18 cellular contexts compared by ENCODE assay signal in genomic region chr13:99955107-99955746, GRCh38. TPM values are rescaled to one million over a fixed set of nuclear protein-coding genes. Genes with fewer than 3 reads are reported as not detected.
DNase-seq lines count a peak whose midpoint lies in the region; ATAC-seq and TF ChIP-seq lines count a peak whose summit lies in the region.
"Had no signal": no experiment of that assay in that cellular context is flagged by ENCODE, and none has a peak within 500 bp of the region (broad histone marks: within the 10 kb centered on the region; RNA-seq: fewer than 3 reads in every experiment).

No MANE protein-coding gene starts in this region.

- no peak for TF ChIP-seq CTCF in brain (conservative IDR thresholded peaks at IDR 0.05)

- no peak overlapping the region for H3K9ac ChIP-seq in HUES6 (ENCODE audit: low read length)

- CTCF ChIA-PET in activated CD4-positive, alpha-beta T cell treated with anti-CD3 and anti-CD28 coated beads for 36 hours (lab: Charles Lee) = interaction anchor here (0.8 to 1.6 kb wide), 3 partner anchors 135 to 504 kb away, joined by 3 to 6 read pairs (median 3); no protein-coding TSS in a partner anchor

- peaks cover 84% of the 10 kb centered on the region for H3K27me3 ChIP-seq in HUES6 (ENCODE audit: control insufficient read depth, insufficient read depth, low read length)

- peak; percentile 82 for DNase-seq in posterior vena cava (ENCODE audit: low spot score)
- DNase-seq in activated CD8-positive, alpha-beta memory T cell treated with anti-CD3 and anti-CD28 coated beads, Interleukin-2, amount 50 U/mL, for 48 hours = no peak
- DNase-seq in immature natural killer cell = no peak
- no peak for DNase-seq in activated CD4-positive, alpha-beta T cell treated with anti-CD3 and anti-CD28 coated beads for 36 hours
- DNase-seq: head of caudate nucleus; KBM-7; naive thymus-derived CD8-positive, alpha-beta T cell; NCI-H1105; NCI-H748 treated with DMSO at 0.1 percent for 48 hours; Peyer's patch; stimulated activated CD4-positive, alpha-beta T cell treated with anti-CD3 and anti-CD28 coated beads, Interleukin-1b, Interleukin-23, amount 100 ng/mL, for 48 hours had no signal

- H3K4me1 ChIP-seq in HUES6 (ENCODE audit: control insufficient read depth, insufficient read depth, low read length) = peaks cover 37% of the 10 kb centered on the region

- H3K36me3 ChIP-seq in HUES6 (ENCODE audit: control insufficient read depth, insufficient read depth, low read length) = no peaks in the 10 kb centered on the region
- H3K36me3 ChIP-seq: Peyer's patch, thoracic aorta had no signal

- peak overlapping the region; percentile 88 for H3K4me3 ChIP-seq in HUES6 (ENCODE audit: low read depth, low read length)
- H3K4me3 ChIP-seq in iPS-18c (ENCODE audit: insufficient read depth, low read depth, low read length) = peak overlapping the region; percentile 70; the same call in 1 of the 2 replicates

- H3K4me3 Mint-ChIP-seq in brain = peak overlapping the region in 4 of 5 experiments; percentile 85 to 90 (median 86)
- H3K4me3 Mint-ChIP-seq in immature natural killer cell = no peak overlapping the region
- no peak overlapping the region for H3K4me3 Mint-ChIP-seq in activated CD4-positive, alpha-beta T cell treated with anti-CD3 and anti-CD28 coated beads for 36 hours

- no peak overlapping the region for H3K27ac ChIP-seq in HUES6 (ENCODE audit: low read depth, low read length)
- H3K27ac ChIP-seq: HL-60, Peyer's patch, thoracic aorta had no signal

- no peak for ATAC-seq in HG03439 (IDR thresholded peaks at IDR 0.05; ENCODE audit: unreplicated experiment)
- no peak for ATAC-seq in activated CD4-positive, alpha-beta T cell treated with anti-CD3 and anti-CD28 coated beads for 36 hours

- H3K9me3 ChIP-seq in HUES6 (ENCODE audit: control insufficient read depth, insufficient read depth, low read depth, low read length) (no peaks in the 10 kb centered on the region), iPS-18c (ENCODE audit: control insufficient read depth, insufficient read depth, low read length) (no peaks in the 10 kb centered on the region)
- H3K9me3 ChIP-seq: Peyer's patch, thoracic aorta had no signal

- peak overlapping the region in 4 of 5 experiments; percentile 87 to 95 (median 92) for H3K27ac Mint-ChIP-seq in brain
- no peak overlapping the region for H3K27ac Mint-ChIP-seq in immature natural killer cell
- no peak overlapping the region for H3K27ac Mint-ChIP-seq in activated CD4-positive, alpha-beta T cell treated with anti-CD3 and anti-CD28 coated beads for 36 hours

- peaks cover 0 to 5% (median 0%) of the 10 kb centered on the region in 5 experiments for H3K9me3 Mint-ChIP-seq in brain
- peaks cover 0 to 6% (median 0%) of the 10 kb centered on the region in 6 donors for H3K9me3 Mint-ChIP-seq in immature natural killer cell
- no peaks in the 10 kb centered on the region for H3K9me3 Mint-ChIP-seq in activated CD4-positive, alpha-beta T cell treated with anti-CD3 and anti-CD28 coated beads for 36 hours (ENCODE audit: low read depth)

- POLR2A ChIA-PET in activated CD4-positive, alpha-beta T cell treated with anti-CD3 and anti-CD28 coated beads for 36 hours (lab: Charles Lee) = no interaction called here

- H3K27me3 Mint-ChIP-seq in brain (peaks cover 89% of the 10 kb centered on the region), immature natural killer cell (ENCODE audit: low read depth in 3 of 3) (peaks cover 37 to 53% (median 48%) of the 10 kb centered on the region in 3 donors)
- H3K27me3 Mint-ChIP-seq in activated CD4-positive, alpha-beta T cell treated with anti-CD3 and anti-CD28 coated beads for 36 hours = peaks cover 72% of the 10 kb centered on the region

- H3K4me1 Mint-ChIP-seq in brain (peaks cover 60% of the 10 kb centered on the region), immature natural killer cell (peaks cover 6 to 13% of the 10 kb centered on the region in 2 donors)
- peaks cover 28% of the 10 kb centered on the region for H3K4me1 Mint-ChIP-seq in activated CD4-positive, alpha-beta T cell treated with anti-CD3 and anti-CD28 coated beads for 36 hours

- H3K36me3 Mint-ChIP-seq in brain (no peaks in the 10 kb centered on the region), immature natural killer cell (no peaks in the 10 kb centered on the region)
- no peaks in the 10 kb centered on the region for H3K36me3 Mint-ChIP-seq in activated CD4-positive, alpha-beta T cell treated with anti-CD3 and anti-CD28 coated beads for 36 hours (ENCODE audit: low read depth)

- intact Hi-C loops in posterior vena cava (cut with DNase I) = no loop called here
- intact Hi-C loops in activated CD4-positive, alpha-beta T cell treated with anti-CD3 and anti-CD28 coated beads for 36 hours (cut with DNase I, micrococcal nuclease) = loop anchor here (5.0 kb wide), 2 partner anchors 37 to 298 kb away; no protein-coding TSS in a partner anchor

RNA-seq across cellular contexts. Expression of gene ZIC5, which starts 16.3 kb away (rescaled TPM):
- 49.1 TPM for polyA plus RNA-seq in brain (ENCODE audit: insufficient read depth, low read depth, low replicate concordance)
- total RNA-seq in posterior vena cava = not detected
- polyA plus RNA-seq in immature natural killer cell = not detected
- total RNA-seq in activated CD4-positive, alpha-beta T cell treated with anti-CD3 and anti-CD28 coated beads for 36 hours = not detected
- total RNA-seq: naive thymus-derived CD8-positive, alpha-beta T cell; Peyer's patch; thoracic aorta had no signal
- polyA plus RNA-seq: esophagus; naive thymus-derived CD8-positive, alpha-beta T cell had no signal

RNA-seq across cellular contexts. Expression of gene ZIC2, which starts 26.4 kb away (rescaled TPM):
- polyA plus RNA-seq in brain (ENCODE audit: insufficient read depth, low read depth, low replicate concordance) (300 TPM), immature natural killer cell (not detected)
- under 1 TPM in 1 of 2 donors, not detected in 1; 0.10 TPM for total RNA-seq in posterior vena cava
- total RNA-seq in activated CD4-positive, alpha-beta T cell treated with anti-CD3 and anti-CD28 coated beads for 36 hours = not detected
- total RNA-seq: naive thymus-derived CD8-positive, alpha-beta T cell; Peyer's patch; thoracic aorta had no signal
- polyA plus RNA-seq: naive thymus-derived CD8-positive, alpha-beta T cell had no signal

Comparison
In these comparisons a context has a peak if more than half of its experiments do, and no peak if none do; other contexts are left out.
1. H3K27ac Mint-ChIP-seq: peak in brain (4 of 5); none in immature natural killer cell (0 of 6) and activated CD4-positive, alpha-beta T cell treated with anti-CD3 and anti-CD28 coated beads for 36 hours (single experiment).
2. H3K4me3 Mint-ChIP-seq: peak in brain (4 of 5); none in immature natural killer cell (0 of 5) and activated CD4-positive, alpha-beta T cell treated with anti-CD3 and anti-CD28 coated beads for 36 hours (single experiment).
3. intact Hi-C loops: an anchor here in activated CD4-positive, alpha-beta T cell treated with anti-CD3 and anti-CD28 coated beads for 36 hours (5.0 kb wide); none called in posterior vena cava.